In the genomic region with DNA sequence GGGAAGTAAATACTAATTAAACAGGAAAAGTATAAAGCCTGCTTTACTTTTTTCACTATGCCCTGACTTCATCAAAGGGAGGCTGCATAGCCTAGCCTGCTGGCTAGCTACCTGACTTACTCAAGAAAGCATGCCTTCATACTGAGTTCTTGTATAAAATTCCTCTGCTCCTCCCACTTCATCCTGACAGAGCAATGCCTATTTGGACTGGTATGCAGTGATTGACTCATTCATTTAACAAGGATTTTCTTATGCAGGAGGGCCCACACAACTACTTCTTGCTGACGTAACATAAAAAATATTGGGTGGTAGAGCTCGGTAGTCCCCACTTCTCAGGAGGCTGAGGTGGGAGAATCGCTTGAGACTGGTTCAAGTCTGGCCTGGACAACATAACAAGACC, we compare ENCODE assay signal across 10 cellular contexts.
DNase-seq lines count a peak whose midpoint lies in the region; ATAC-seq and TF ChIP-seq lines count a peak whose summit lies in the region.
"Had no signal": no experiment of that assay in that cellular context is flagged by ENCODE, and none has a peak within 500 bp of the region (broad histone marks: within the 10 kb centered on the region; RNA-seq: fewer than 3 reads in every experiment).

No MANE protein-coding gene starts in this region.

- no peak for ATAC-seq in CD4-positive, alpha-beta T cell (ENCODE audit: poor library complexity)
- no peak for ATAC-seq in HG02759 (IDR thresholded peaks at IDR 0.05; ENCODE audit: unreplicated experiment)

- no peak overlapping the region for H3K4me3 Mint-ChIP-seq in CD4-positive, alpha-beta T cell
- peak overlapping the region; percentile 45 for H3K4me3 Mint-ChIP-seq in neural crest cell

- no peak for DNase-seq in CD4-positive, alpha-beta T cell
- DNase-seq in RKO (ENCODE audit: low spot score) (peak; percentile 84), epithelial cell of prostate (ENCODE audit: low read depth, low spot score) (peak; percentile 72), neural crest cell (ENCODE audit: low read depth, low spot score) (no peak), MV-4-11 (lab: John Stamatoyannopoulos, UW) (no peak), activated T-cell treated with anti-CD3 and anti-CD28 coated beads for 4 hours (no peak)
- DNase-seq in activated naive CD4-positive, alpha-beta T cell treated with Interleukin-2 at 50 U/mL for 16 hours = no peak
- DNase-seq: DND-41 had no signal

- H3K27me3 ChIP-seq in CD4-positive, alpha-beta T cell (ENCODE audit: control insufficient read depth, insufficient read depth, low read length) = no peaks in the 10 kb centered on the region
- H3K27me3 ChIP-seq: cardiac muscle cell had no signal

- CTCF ChIA-PET in CD4-positive, alpha-beta T cell (lab: Charles Lee) = interaction anchor here (2.6 kb wide), 1 partner anchor 11 kb away, joined by 6 read pairs; no protein-coding TSS in a partner anchor

- intact Hi-C loops in CD4-positive, alpha-beta T cell (cut with DNase I, micrococcal nuclease) = no loop called here

- H3K27ac Mint-ChIP-seq in CD4-positive, alpha-beta T cell = peak overlapping the region; percentile 13
- no peak overlapping the region for H3K27ac Mint-ChIP-seq in neural crest cell (ENCODE audit: unreplicated experiment)

- H3K9me3 ChIP-seq in CD4-positive, alpha-beta T cell (ENCODE audit: control insufficient read depth, low read length) = no peaks in the 10 kb centered on the region

- H3K4me1 Mint-ChIP-seq in CD4-positive, alpha-beta T cell (ENCODE audit: low read depth) = no peaks in the 10 kb centered on the region
- H3K4me1 Mint-ChIP-seq in neural crest cell = peaks cover 22% of the 10 kb centered on the region

- no peak for TF ChIP-seq CTCF in CD4-positive, alpha-beta T cell (IDR thresholded peaks at IDR 0.05)
- no peak for TF ChIP-seq CTCF in neural crest cell (conservative IDR thresholded peaks at IDR 0.05)

- H3K27me3 Mint-ChIP-seq in CD4-positive, alpha-beta T cell = no peaks in the 10 kb centered on the region
- H3K27me3 Mint-ChIP-seq in neural crest cell (ENCODE audit: low read depth) = no peaks in the 10 kb centered on the region

- POLR2A ChIA-PET in CD4-positive, alpha-beta T cell (lab: Charles Lee) = no interaction called here

- H3K9me3 Mint-ChIP-seq in CD4-positive, alpha-beta T cell = no peaks in the 10 kb centered on the region
- no peaks in the 10 kb centered on the region for H3K9me3 Mint-ChIP-seq in neural crest cell

- H3K36me3 Mint-ChIP-seq in CD4-positive, alpha-beta T cell (ENCODE audit: low read depth) = peaks cover 10% of the 10 kb centered on the region
- H3K36me3 Mint-ChIP-seq in neural crest cell (ENCODE audit: low read depth) = peaks cover 11% of the 10 kb centered on the region

- no peak overlapping the region for H3K27ac ChIP-seq in CD4-positive, alpha-beta T cell (ENCODE audit: low read depth, low read length)
- H3K27ac ChIP-seq in epithelial cell of prostate = peak overlapping the region; percentile 63

Comparison
In these comparisons a context has a peak if more than half of its experiments do, and no peak if none do; other contexts are left out.
1. DNase-seq: peak in RKO (single experiment) and epithelial cell of prostate (single experiment); none in CD4-positive, alpha-beta T cell (0 of 10), neural crest cell (single experiment), MV-4-11 (single experiment), activated T-cell treated with anti-CD3 and anti-CD28 coated beads for 4 hours (single experiment) and activated naive CD4-positive, alpha-beta T cell treated with Interleukin-2 at 50 U/mL for 16 hours (single experiment).